In genomic region chr2:218294430-218294999, GRCh38 we compare ENCODE assay signal across 10 cellular contexts. TPM values are rescaled to one million over a fixed set of nuclear protein-coding genes. Genes with fewer than 3 reads are reported as not detected.
DNase-seq lines count a peak whose midpoint lies in the region; ATAC-seq, FAIRE-seq and TF ChIP-seq lines count a peak whose summit lies in the region.
"Had no signal": no experiment of that assay in that cellular context is flagged by ENCODE, and none has a peak within 500 bp of the region (broad histone marks: within the 10 kb centered on the region; RNA-seq: fewer than 3 reads in every experiment).

No MANE protein-coding gene starts in this region.

- H3K27ac Mint-ChIP-seq in IgD-negative memory B cell, result peak overlapping the region; percentile 5 to 98 (median 33)
- H3K27ac Mint-ChIP-seq in stimulated activated naive B cell treated with anti-CD40 and anti-IgM and Interleukin-4, amounts not matched to agents 10 μg/mL and 1 μg/mL and 100 μg/mL, for 72 hours, result no peak overlapping the region

- peaks cover 27 to 36% (median 33%) of the 10 kb centered on the region in 3 donors for H3K4me1 Mint-ChIP-seq in IgD-negative memory B cell
- H3K4me1 Mint-ChIP-seq in stimulated activated naive B cell treated with anti-CD40 and anti-IgM and Interleukin-4, amounts not matched to agents 10 μg/mL and 1 μg/mL and 100 μg/mL, for 72 hours, result peaks cover 23 to 57% of the 10 kb centered on the region in 2 donors

- H3K27me3 Mint-ChIP-seq in IgD-negative memory B cell, result no peaks in the 10 kb centered on the region
- no peaks in the 10 kb centered on the region for H3K27me3 Mint-ChIP-seq in stimulated activated naive B cell treated with anti-CD40 and anti-IgM and Interleukin-4, amounts not matched to agents 10 μg/mL and 1 μg/mL and 100 μg/mL, for 72 hours
- H3K27me3 Mint-ChIP-seq: T-cell had no signal

- peak overlapping the region in 3 of 4 donors; percentile 81 to 95 (median 95) for H3K4me3 Mint-ChIP-seq in IgD-negative memory B cell
- H3K4me3 Mint-ChIP-seq in stimulated activated naive B cell treated with anti-CD40 and anti-IgM and Interleukin-4, amounts not matched to agents 10 μg/mL and 1 μg/mL and 100 μg/mL, for 72 hours, result no peak overlapping the region

- H3K36me3 ChIP-seq in pancreas, result no peaks in the 10 kb centered on the region
- H3K36me3 ChIP-seq: heart left ventricle had no signal

- ATAC-seq in pancreas, result peak in 3 of 4 donors; percentile 8 to 18 (median 13)
- no peak for ATAC-seq in stimulated activated naive B cell treated with anti-CD40 and anti-IgM and Interleukin-4, amounts not matched to agents 10 μg/mL and 1 μg/mL and 100 μg/mL, for 72 hours (replicated peaks)
- ATAC-seq: heart left ventricle, T-cell had no signal

- WGBS in pancreas, 2 donors, result 30 to 39% methylated on average over 5 of the region's 5 CpGs

- no peaks in the 10 kb centered on the region for H3K9me3 ChIP-seq in pancreas
- H3K9me3 ChIP-seq: heart left ventricle had no signal

- H3K9me3 Mint-ChIP-seq in IgD-negative memory B cell, result no peaks in the 10 kb centered on the region
- no peaks in the 10 kb centered on the region for H3K9me3 Mint-ChIP-seq in stimulated activated naive B cell treated with anti-CD40 and anti-IgM and Interleukin-4, amounts not matched to agents 10 μg/mL and 1 μg/mL and 100 μg/mL, for 72 hours
- H3K9me3 Mint-ChIP-seq: T-cell had no signal

- H3K27ac ChIP-seq in coronary artery, result peak overlapping the region; percentile 8 to 79
- H3K27ac ChIP-seq in pancreas, result peak overlapping the region; percentile 96 to 100 (median 98)
- H3K27ac ChIP-seq: KMS-11 had no signal

- DNase-seq in coronary artery (ENCODE audit: low spot score) (no peak), pancreas (peak in 1 of 6 donors; percentile 44), iPS-NIHi7 (ENCODE audit: extremely low spot score) (no peak)
- no peak for DNase-seq in stimulated activated naive CD4-positive, alpha-beta T cell (lab: John Stamatoyannopoulos, UW)
- DNase-seq in stimulated activated naive B cell treated with anti-CD40 and anti-IgM and Interleukin-4, amounts not matched to agents 10 μg/mL and 1 μg/mL and 100 μg/mL, for 72 hours, result no peak
- DNase-seq: heart left ventricle; stimulated activated CD4-positive, alpha-beta T cell treated with anti-CD3 and anti-CD28 coated beads, Interleukin-4, amount 100 ng/mL, for 24 hours; T-cell had no signal

- intact Hi-C loops in pancreas (cut with DNase I), result no loop called here

- H3K27me3 ChIP-seq in pancreas, result no peaks in the 10 kb centered on the region
- H3K27me3 ChIP-seq: heart left ventricle had no signal

- H3K4me3 ChIP-seq in coronary artery, result no peak overlapping the region
- no peak overlapping the region for H3K4me3 ChIP-seq in pancreas
- H3K4me3 ChIP-seq: heart left ventricle had no signal

- H3K36me3 Mint-ChIP-seq in IgD-negative memory B cell, result no peaks in the 10 kb centered on the region
- H3K36me3 Mint-ChIP-seq in stimulated activated naive B cell treated with anti-CD40 and anti-IgM and Interleukin-4, amounts not matched to agents 10 μg/mL and 1 μg/mL and 100 μg/mL, for 72 hours, result no peaks in the 10 kb centered on the region
- H3K36me3 Mint-ChIP-seq: T-cell had no signal

- H3K4me1 ChIP-seq in pancreas, result peaks cover 19 to 50% (median 47%) of the 10 kb centered on the region in 3 donors

- no peak for TF ChIP-seq CTCF in coronary artery (IDR thresholded peaks at IDR 0.05)
- TF ChIP-seq CTCF in pancreas (IDR thresholded peaks at IDR 0.05), result no peak

- no peak for FAIRE-seq in pancreas (lab: Jason Lieb, UNC)

RNA-seq across cellular contexts. Expression of gene TMBIM1, which starts 2.2 kb away (rescaled TPM):
- polyA plus RNA-seq in IgD-negative memory B cell (147 TPM), pancreas (10 to 100 TPM; 56.6 to 84.1 TPM)
- 100 to 1,000 TPM; 147 to 196 (median 170) TPM for total RNA-seq in pancreas

RNA-seq across cellular contexts. Expression of gene PNKD, which starts 24.2 kb away (rescaled TPM):
- polyA plus RNA-seq in IgD-negative memory B cell (126 TPM), pancreas (10 to 100 TPM; 48.9 to 89.1 TPM)
- total RNA-seq in pancreas, result 10 to 100 TPM; 17.2 to 32.2 (median 21.4) TPM

RNA-seq across cellular contexts. Expression of gene AAMP, which starts 24.6 kb away (rescaled TPM):
- 82.0 TPM for polyA plus RNA-seq in IgD-negative memory B cell
- 10 to 100 TPM; 34.0 to 51.8 (median 39.8) TPM for total RNA-seq in pancreas
- polyA plus RNA-seq in pancreas, result 10 to 100 TPM; 46.8 to 85.5 TPM

RNA-seq across cellular contexts. Expression of gene GPBAR1, which starts 33.7 kb away (rescaled TPM):
- polyA plus RNA-seq in IgD-negative memory B cell (0.64 TPM), pancreas (1 to 10 TPM; 2.1 to 2.3 TPM)
- total RNA-seq in pancreas, result 1 to 10 TPM in 3 of 6 donors, under 1 TPM in 3; 0.12 to 1.8 (median 0.76) TPM

Comparison
In these comparisons a context has a peak if more than half of its experiments do, and no peak if none do; other contexts are left out.
1. H3K4me3 Mint-ChIP-seq: peak in IgD-negative memory B cell (3 of 4); none in stimulated activated naive B cell treated with anti-CD40 and anti-IgM and Interleukin-4, amounts not matched to agents 10 μg/mL and 1 μg/mL and 100 μg/mL, for 72 hours (0 of 2).
2. ATAC-seq: peak in pancreas (3 of 4); none in stimulated activated naive B cell treated with anti-CD40 and anti-IgM and Interleukin-4, amounts not matched to agents 10 μg/mL and 1 μg/mL and 100 μg/mL, for 72 hours (0 of 2).